Comparison of ENCODE assay signal across 8 cellular contexts in genomic region chr17:80195671-80196529, GRCh38. TPM values are rescaled to one million over a fixed set of nuclear protein-coding genes. Genes with fewer than 3 reads are reported as not detected.
DNase-seq lines count a peak whose midpoint lies in the region; ATAC-seq and TF ChIP-seq lines count a peak whose summit lies in the region.

No MANE protein-coding gene starts in this region.

- intact Hi-C loops in cardiac septum (cut with DNase I), result no loop called here

- H3K27ac ChIP-seq in cardiac muscle cell, result no peak overlapping the region

- H3K9me3 ChIP-seq in cardiac muscle cell (ENCODE audit: low read depth), result no peaks in the 10 kb centered on the region

- H3K4me3 Mint-ChIP-seq in osteocyte (ENCODE audit: unreplicated experiment), result no peak overlapping the region

- H3K27me3 Mint-ChIP-seq in osteocyte (ENCODE audit: unreplicated experiment), result no peaks in the 10 kb centered on the region

- H3K27ac Mint-ChIP-seq in osteocyte (ENCODE audit: unreplicated experiment), result no peak overlapping the region

- DNase-seq in cardiac muscle cell (ENCODE audit: low read depth in 1 of 2, low spot score in 1 of 2) (peak in 1 of 2 donors; percentile 26), cardiac septum (ENCODE audit: low spot score) (no peak), osteocyte (ENCODE audit: extremely low spot score, unreplicated experiment) (no peak), GM19238 (ENCODE audit: insufficient read length, low spot score) (no peak), NCI-H2029 (lab: John Stamatoyannopoulos, UW) (no peak)
- DNase-seq in central memory CD4-positive, alpha-beta T cell, result peak; percentile 52

- ATAC-seq in activated CD4-positive, CD25-positive, alpha-beta regulatory T cell treated with anti-CD3 and anti-CD28 coated beads, Interleukin-2, amount 50 U/mL, for 24 hours, result peak; percentile 36 to 41
- ATAC-seq in GM19351 (IDR thresholded peaks at IDR 0.05; ENCODE audit: unreplicated experiment), result no peak

- no peaks in the 10 kb centered on the region for H3K27me3 ChIP-seq in cardiac muscle cell

- no peaks in the 10 kb centered on the region for H3K36me3 Mint-ChIP-seq in osteocyte (ENCODE audit: unreplicated experiment)

- no peak overlapping the region for H3K4me3 ChIP-seq in cardiac muscle cell

- H3K4me1 ChIP-seq in cardiac muscle cell (ENCODE audit: low read depth), result no peaks in the 10 kb centered on the region

- TF ChIP-seq CTCF in cardiac muscle cell (IDR thresholded peaks at IDR 0.05; ENCODE audit: low read depth, low read length) (peak; percentile 90), osteocyte (IDR thresholded peaks at IDR 0.05) (peak; percentile 76)

- H3K4me1 Mint-ChIP-seq in osteocyte (ENCODE audit: unreplicated experiment), result peaks cover 22% of the 10 kb centered on the region

- H3K36me3 ChIP-seq in cardiac muscle cell, result no peaks in the 10 kb centered on the region

- H3K9me3 Mint-ChIP-seq in osteocyte (ENCODE audit: unreplicated experiment), result no peaks in the 10 kb centered on the region

RNA-seq across cellular contexts. Expression of gene SGSH, which starts 24.2 kb away (rescaled TPM):
- 27.8 and 56.6 TPM in 2 replicates for total RNA-seq in cardiac muscle cell
- polyA plus RNA-seq in cardiac muscle cell, result 59.4 and 63.2 TPM in 2 replicates
- 21.4 TPM for total RNA-seq in cardiac septum
- 67.2 and 71.0 TPM in 2 replicates for total RNA-seq in osteocyte

RNA-seq across cellular contexts. Expression of gene SLC26A11, which starts 24.3 kb away (rescaled TPM):
- total RNA-seq in cardiac muscle cell (42.5 and 46.8 TPM in 2 replicates), cardiac septum (8.3 TPM), osteocyte (30.1 and 34.7 TPM in 2 replicates)
- 39.0 and 56.2 TPM in 2 replicates for polyA plus RNA-seq in cardiac muscle cell

RNA-seq across cellular contexts. Expression of gene CARD14, which starts 26.1 kb away (rescaled TPM):
- total RNA-seq in cardiac muscle cell (2.9 TPM in 1 of 2 replicates, not detected in the other), cardiac septum (not detected), osteocyte (0.10 and 0.16 TPM in 2 replicates)
- 1.5 and 2.7 TPM in 2 replicates for polyA plus RNA-seq in cardiac muscle cell

RNA-seq across cellular contexts. Expression of gene EIF4A3, which starts 49.0 kb away (rescaled TPM):
- 124 and 131 TPM in 2 replicates for total RNA-seq in cardiac muscle cell
- 126 and 143 TPM in 2 replicates for polyA plus RNA-seq in cardiac muscle cell
- 40.9 TPM for total RNA-seq in cardiac septum
- 85.7 and 86.6 TPM in 2 replicates for total RNA-seq in osteocyte
